Comparison of ENCODE assay signal across 24 cellular contexts in the genomic region with DNA sequence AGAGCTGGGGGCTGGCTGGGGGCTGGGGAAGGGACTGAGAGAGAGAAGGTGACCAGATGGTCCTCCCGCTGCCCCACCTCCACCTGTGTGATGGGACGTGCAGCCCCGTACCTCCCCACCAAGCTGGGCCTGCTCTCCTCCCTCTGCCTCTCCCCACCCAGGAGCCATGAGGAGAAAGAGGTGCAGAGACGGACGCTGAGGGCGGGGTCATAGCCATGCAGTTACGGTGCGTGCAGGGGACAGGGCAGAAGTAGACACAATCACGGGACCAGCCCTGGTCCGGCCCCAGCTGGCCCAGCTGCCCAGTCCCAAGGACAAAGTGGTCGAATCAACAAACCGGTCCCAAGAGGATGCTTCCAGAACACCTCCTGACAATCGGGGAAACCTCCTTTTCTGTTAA. TPM values are rescaled to one million over a fixed set of nuclear protein-coding genes. Genes with fewer than 3 reads are reported as not detected.
DNase-seq lines count a peak whose midpoint lies in the region; ATAC-seq and TF ChIP-seq lines count a peak whose summit lies in the region.
"Had no signal": no experiment of that assay in that cellular context is flagged by ENCODE, and none has a peak within 500 bp of the region (broad histone marks: within the 10 kb centered on the region; RNA-seq: fewer than 3 reads in every experiment).

No MANE protein-coding gene starts in this region.

- DNase-seq in T-helper 17 cell (no peak), mesendoderm (no peak), NCI-H187 treated with DMSO at 0.1 percent for 48 hours (lab: John Stamatoyannopoulos, UW) (no peak)
- DNase-seq in activated CD8-positive, alpha-beta memory T cell treated with anti-CD3 and anti-CD28 coated beads, Interleukin-2, amount 10 ng/mL, durations not matched to agents 7 days and 5 days, result no peak
- DNase-seq: activated CD8-positive, alpha-beta memory T cell treated with anti-CD3 and anti-CD28 coated beads for 24 hours; activated naive CD8-positive, alpha-beta T cell treated with anti-CD3 and anti-CD28 coated beads, Interleukin-2, amount 50 U/mL, for 24 hours; CD8-positive, alpha-beta memory T cell; DMS79 treated with DMSO at 0.1 percent for 48 hours; effector CD8-positive, alpha-beta T cell; GM23248; mammary epithelial cell; naive thymus-derived CD8-positive, alpha-beta T cell; NCI-H1048; NCI-H2081; upper lobe of right lung had no signal

- no peak overlapping the region for H3K4me2 ChIP-seq in mesendoderm (ENCODE audit: low read length)
- H3K4me2 ChIP-seq: KMS-11 had no signal

- H3K27ac ChIP-seq in gastroesophageal sphincter (peak overlapping the region in 3 of 4 donors; percentile 63 to 69 (median 68)), mesendoderm (ENCODE audit: low read depth, low read length) (no peak overlapping the region), temporal lobe (ENCODE audit: low read depth, low read length) (peak overlapping the region; percentile 61)
- H3K27ac ChIP-seq: GM23248, KMS-11, SK-N-MC, upper lobe of right lung had no signal

- no peak overlapping the region for H4K8ac ChIP-seq in mesendoderm (ENCODE audit: low read depth, low read length)

- no peak for TF ChIP-seq CTCF in gastroesophageal sphincter (IDR thresholded peaks at IDR 0.05)

- no peak overlapping the region for H2BK5ac ChIP-seq in mesendoderm (ENCODE audit: low read length)

- no peak overlapping the region for H3K4me3 Mint-ChIP-seq in T-helper 17 cell
- no peak overlapping the region for H3K4me3 Mint-ChIP-seq in activated CD8-positive, alpha-beta memory T cell treated with anti-CD3 and anti-CD28 coated beads, Interleukin-2, amount 10 ng/mL, durations not matched to agents 7 days and 5 days
- H3K4me3 Mint-ChIP-seq: activated naive CD8-positive, alpha-beta T cell treated with anti-CD3 and anti-CD28 coated beads, Interleukin-2, amount 50 U/mL, for 24 hours; activated T-helper 17 cell treated with anti-CD3 and anti-CD28 coated beads, Interleukin-2, amount 50 U/mL, for 72 hours; CD8-positive, alpha-beta memory T cell; naive thymus-derived CD8-positive, alpha-beta T cell had no signal

- no peak overlapping the region for H3K56ac ChIP-seq in mesendoderm (ENCODE audit: low read length)

- no peak overlapping the region for H2BK15ac ChIP-seq in mesendoderm (replicated peaks; ENCODE audit: low read depth)

- H3K27ac Mint-ChIP-seq in T-helper 17 cell, result peak overlapping the region; percentile 37
- H3K27ac Mint-ChIP-seq in activated CD8-positive, alpha-beta memory T cell treated with anti-CD3 and anti-CD28 coated beads, Interleukin-2, amount 10 ng/mL, durations not matched to agents 7 days and 5 days, result no peak overlapping the region
- H3K27ac Mint-ChIP-seq: activated naive CD8-positive, alpha-beta T cell treated with anti-CD3 and anti-CD28 coated beads, Interleukin-2, amount 50 U/mL, for 24 hours; activated T-helper 17 cell treated with anti-CD3 and anti-CD28 coated beads, Interleukin-2, amount 50 U/mL, for 72 hours; progenitor cell of endocrine pancreas had no signal

- no peak overlapping the region for H2AK5ac ChIP-seq in mesendoderm (ENCODE audit: low read length)

- H3K27me3 ChIP-seq in gastroesophageal sphincter (no peaks in the 10 kb centered on the region), mesendoderm (ENCODE audit: insufficient read depth, low read length, poor library complexity) (no peaks in the 10 kb centered on the region)
- H3K27me3 ChIP-seq: upper lobe of right lung had no signal

- no peak overlapping the region for H3K18ac ChIP-seq in mesendoderm (ENCODE audit: low read length)

- H2BK120ac ChIP-seq in mesendoderm (ENCODE audit: low read depth, low read length), result no peak overlapping the region

- peaks cover 16% of the 10 kb centered on the region for H3K9me3 Mint-ChIP-seq in activated CD8-positive, alpha-beta memory T cell treated with anti-CD3 and anti-CD28 coated beads, Interleukin-2, amount 10 ng/mL, durations not matched to agents 7 days and 5 days (ENCODE audit: low read depth)

- TF ChIP-seq EP300 in gastroesophageal sphincter (IDR thresholded peaks at IDR 0.05), result no peak

- H3K4me1 ChIP-seq in gastroesophageal sphincter, result peaks cover 0 to 31% (median 4%) of the 10 kb centered on the region in 3 donors
- H3K4me1 ChIP-seq in mesendoderm (ENCODE audit: control insufficient read depth, low read depth, low read length), result no peaks in the 10 kb centered on the region
- H3K4me1 ChIP-seq: upper lobe of right lung had no signal

- CTCF ChIA-PET in activated CD8-positive, alpha-beta memory T cell treated with anti-CD3 and anti-CD28 coated beads, Interleukin-2, amount 10 ng/mL, durations not matched to agents 7 days and 5 days (lab: Charles Lee), result no interaction called here

- no peak overlapping the region for H4K5ac ChIP-seq in mesendoderm (ENCODE audit: low read length)

- no peak overlapping the region for H3K4me3 ChIP-seq in gastroesophageal sphincter
- no peak overlapping the region for H3K4me3 ChIP-seq in mesendoderm (ENCODE audit: low read length)
- H3K4me3 ChIP-seq: GM23248, SK-N-MC, upper lobe of right lung had no signal

- no peaks in the 10 kb centered on the region for H3K79me1 ChIP-seq in mesendoderm (ENCODE audit: low read length)

- peaks cover 6% of the 10 kb centered on the region for H3K36me3 Mint-ChIP-seq in T-helper 17 cell (ENCODE audit: low read depth)
- H3K36me3 Mint-ChIP-seq in activated CD8-positive, alpha-beta memory T cell treated with anti-CD3 and anti-CD28 coated beads, Interleukin-2, amount 10 ng/mL, durations not matched to agents 7 days and 5 days, result peaks cover 27% of the 10 kb centered on the region

- no peaks in the 10 kb centered on the region for H3K79me2 ChIP-seq in mesendoderm (ENCODE audit: control insufficient read depth, insufficient read depth, low read length)

- H3K36me3 ChIP-seq in gastroesophageal sphincter (peaks cover 0 to 99% of the 10 kb centered on the region in 2 donors), mesendoderm (ENCODE audit: control insufficient read depth, insufficient read depth, low read length) (peaks cover 11% of the 10 kb centered on the region)

- H3K9me3 ChIP-seq in T-helper 17 cell (ENCODE audit: control insufficient read depth, low read length, poor library complexity, severe bottlenecking) (no peaks in the 10 kb centered on the region), gastroesophageal sphincter (peaks cover 0 to 20% (median 0%) of the 10 kb centered on the region in 3 donors)

- no peak for ATAC-seq in T-helper 17 cell
- ATAC-seq in gastroesophageal sphincter, result no peak
- no peak for ATAC-seq in HG03439 (IDR thresholded peaks at IDR 0.05; ENCODE audit: unreplicated experiment)
- no peak for ATAC-seq in HG03432 (IDR thresholded peaks at IDR 0.05; ENCODE audit: unreplicated experiment)
- no peak for ATAC-seq in activated CD8-positive, alpha-beta memory T cell treated with anti-CD3 and anti-CD28 coated beads, Interleukin-2, amount 10 ng/mL, durations not matched to agents 7 days and 5 days
- ATAC-seq: activated CD4-positive, CD25-positive, alpha-beta regulatory T cell treated with anti-CD3 and anti-CD28 coated beads, Interleukin-2, amount 50 U/mL, for 24 hours; activated naive CD8-positive, alpha-beta T cell treated with anti-CD3 and anti-CD28 coated beads, Interleukin-2, amount 50 U/mL, for 24 hours; activated T-helper 17 cell treated with anti-CD3 and anti-CD28 coated beads, Interleukin-2, amount 50 U/mL, for 72 hours; naive thymus-derived CD8-positive, alpha-beta T cell; upper lobe of right lung had no signal

- H3K27me3 Mint-ChIP-seq in T-helper 17 cell, result no peaks in the 10 kb centered on the region
- H3K27me3 Mint-ChIP-seq in activated CD8-positive, alpha-beta memory T cell treated with anti-CD3 and anti-CD28 coated beads, Interleukin-2, amount 10 ng/mL, durations not matched to agents 7 days and 5 days, result no peaks in the 10 kb centered on the region
- H3K27me3 Mint-ChIP-seq: activated naive CD8-positive, alpha-beta T cell treated with anti-CD3 and anti-CD28 coated beads, Interleukin-2, amount 50 U/mL, for 24 hours; activated T-helper 17 cell treated with anti-CD3 and anti-CD28 coated beads, Interleukin-2, amount 50 U/mL, for 72 hours; CD8-positive, alpha-beta memory T cell; naive thymus-derived CD8-positive, alpha-beta T cell; progenitor cell of endocrine pancreas had no signal

- H3K4ac ChIP-seq in mesendoderm (ENCODE audit: low read depth, low read length), result no peak overlapping the region

- TF ChIP-seq POLR2A in gastroesophageal sphincter (IDR thresholded peaks at IDR 0.05), result no peak

- 56 to 60% methylated on average over 2 to 11 of the region's 13 CpGs for WGBS in gastroesophageal sphincter (ENCODE audit: low coverage in 1 of 2), 2 donors
- WGBS in mesendoderm (ENCODE audit: extremely low coverage, insufficient coverage, low lambda C conversion rate), result no CpG with 5 or more reads among the region's 13 CpGs

- H3K4me1 Mint-ChIP-seq in T-helper 17 cell, result no peaks in the 10 kb centered on the region
- H3K4me1 Mint-ChIP-seq in activated CD8-positive, alpha-beta memory T cell treated with anti-CD3 and anti-CD28 coated beads, Interleukin-2, amount 10 ng/mL, durations not matched to agents 7 days and 5 days, result no peaks in the 10 kb centered on the region
- H3K4me1 Mint-ChIP-seq: activated T-helper 17 cell treated with anti-CD3 and anti-CD28 coated beads, Interleukin-2, amount 50 U/mL, for 72 hours; CD8-positive, alpha-beta memory T cell; naive thymus-derived CD8-positive, alpha-beta T cell had no signal

- no peak overlapping the region for H3K9ac ChIP-seq in mesendoderm (ENCODE audit: low read length)
- H3K9ac ChIP-seq: GM23248, KMS-11 had no signal

- H3K23ac ChIP-seq in mesendoderm (ENCODE audit: low read length), result peak overlapping the region; percentile 24

RNA-seq across cellular contexts. Expression of gene RFLNA, which starts 33.2 kb away (rescaled TPM):
- total RNA-seq in T-helper 17 cell, result not detected
- total RNA-seq in gastroesophageal sphincter, result 1 to 10 TPM in 1 of 4 donors, under 1 TPM in 2, not detected in 1; 0.39 to 1.2 (median 0.54) TPM
- 3.1 TPM for polyA plus RNA-seq in mesendoderm (2013, experiment 1 of 2)
- polyA plus RNA-seq in mesendoderm (2013, experiment 2 of 2), result 3.4 TPM
- total RNA-seq in temporal lobe, result 7.6 TPM
- not detected for total RNA-seq in activated CD8-positive, alpha-beta memory T cell treated with anti-CD3 and anti-CD28 coated beads, Interleukin-2, amount 10 ng/mL, durations not matched to agents 7 days and 5 days
- total RNA-seq: activated T-helper 17 cell treated with anti-CD3 and anti-CD28 coated beads, Interleukin-2, amount 50 U/mL, for 72 hours; CD8-positive, alpha-beta memory T cell; naive thymus-derived CD8-positive, alpha-beta T cell had no signal
- polyA plus RNA-seq: CD8-positive, alpha-beta memory T cell; naive thymus-derived CD8-positive, alpha-beta T cell had no signal
